1 cellular context compared by ENCODE assay signal in genomic region chr1:16150508-16150907, GRCh38.
TF ChIP-seq lines count a peak whose summit lies in the region.

No MANE protein-coding gene starts in this region.

TF ChIP-seq in WTC11, 78 proteins besides CTCF, POLR2A, EP300 and RAD21 (continued from another document):
- TF ChIP-seq ZNF281 (CRISPR knock-in tag; IDR thresholded peaks at IDR 0.05) = no peak
- TF ChIP-seq ARID4B (CRISPR knock-in tag; IDR thresholded peaks at IDR 0.05; ENCODE audit: borderline replicate concordance) = no peak
- TF ChIP-seq EMX1 (CRISPR knock-in tag; IDR thresholded peaks at IDR 0.05) = no peak
- no peak for TF ChIP-seq ATF2 (CRISPR knock-in tag; IDR thresholded peaks at IDR 0.05; ENCODE audit: borderline replicate concordance, low read depth)
- no peak for TF ChIP-seq USF1 (CRISPR knock-in tag; IDR thresholded peaks at IDR 0.05)
- no peak for TF ChIP-seq PRDM15 (CRISPR knock-in tag; IDR thresholded peaks at IDR 0.05)
- no peak for TF ChIP-seq NR2C2 (CRISPR knock-in tag; IDR thresholded peaks at IDR 0.05)
- no peak for TF ChIP-seq TEAD4 (CRISPR knock-in tag; IDR thresholded peaks at IDR 0.05)
- TF ChIP-seq CREB1 (CRISPR knock-in tag; IDR thresholded peaks at IDR 0.05) = no peak
- TF ChIP-seq MLX (CRISPR knock-in tag; IDR thresholded peaks at IDR 0.05) = no peak
